Comparison of ENCODE assay signal across 1 cellular context in the genomic region with DNA sequence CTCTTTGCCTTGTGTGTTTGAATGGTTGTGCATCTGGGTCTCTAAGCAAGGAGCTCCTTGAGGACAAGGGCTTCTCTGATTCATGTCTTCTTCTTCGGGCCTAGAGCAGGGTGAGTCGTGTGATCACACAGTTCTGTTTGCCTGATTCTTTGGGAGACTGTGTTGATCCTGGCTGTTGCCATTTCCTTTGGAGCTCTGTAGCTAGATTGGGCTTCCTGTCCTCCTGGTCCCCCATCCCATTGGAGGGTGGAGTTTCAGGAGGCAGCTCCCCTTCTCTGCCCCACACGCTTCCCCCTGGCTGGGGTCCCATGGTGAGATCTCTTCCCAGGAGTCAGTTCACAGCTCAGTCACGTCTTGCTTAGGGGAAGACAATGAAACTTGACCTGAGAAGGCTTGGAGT.
TF ChIP-seq lines count a peak whose summit lies in the region.

No MANE protein-coding gene starts in this region.

TF ChIP-seq in HepG2, 621 proteins besides CTCF, POLR2A, EP300 and RAD21:
- TF ChIP-seq CC2D1A (CRISPR knock-in tag; IDR thresholded peaks at IDR 0.05) (no peak), HNRNPH1 (optimal IDR thresholded peaks at IDR 0.05; ENCODE audit: low read depth, low read length) (no peak), CENPT (CRISPR knock-in tag; IDR thresholded peaks at IDR 0.05; ENCODE audit: low read depth) (no peak), SRSF1 (optimal IDR thresholded peaks at IDR 0.05; ENCODE audit: low read depth, low read length) (no peak), SNAPC2 (CRISPR knock-in tag; IDR thresholded peaks at IDR 0.05) (no peak), ZNF263 (CRISPR knock-in tag; IDR thresholded peaks at IDR 0.05) (no peak), ZNF639 (CRISPR knock-in tag; conservative IDR thresholded peaks at IDR 0.05) (no peak), NR1H2 (CRISPR knock-in tag; IDR thresholded peaks at IDR 0.05; ENCODE audit: borderline replicate concordance, low read depth) (no peak), NBN (conservative IDR thresholded peaks at IDR 0.05) (no peak), HIC2 (CRISPR knock-in tag; IDR thresholded peaks at IDR 0.05; ENCODE audit: low read depth) (no peak), ZNF83 (CRISPR knock-in tag; IDR thresholded peaks at IDR 0.05; ENCODE audit: borderline replicate concordance) (no peak), NFIB (CRISPR knock-in tag; IDR thresholded peaks at IDR 0.05; ENCODE audit: borderline replicate concordance) (no peak), ZNF34 (CRISPR knock-in tag; IDR thresholded peaks at IDR 0.05; ENCODE audit: borderline replicate concordance) (no peak)
- TF ChIP-seq, protein P1, sequence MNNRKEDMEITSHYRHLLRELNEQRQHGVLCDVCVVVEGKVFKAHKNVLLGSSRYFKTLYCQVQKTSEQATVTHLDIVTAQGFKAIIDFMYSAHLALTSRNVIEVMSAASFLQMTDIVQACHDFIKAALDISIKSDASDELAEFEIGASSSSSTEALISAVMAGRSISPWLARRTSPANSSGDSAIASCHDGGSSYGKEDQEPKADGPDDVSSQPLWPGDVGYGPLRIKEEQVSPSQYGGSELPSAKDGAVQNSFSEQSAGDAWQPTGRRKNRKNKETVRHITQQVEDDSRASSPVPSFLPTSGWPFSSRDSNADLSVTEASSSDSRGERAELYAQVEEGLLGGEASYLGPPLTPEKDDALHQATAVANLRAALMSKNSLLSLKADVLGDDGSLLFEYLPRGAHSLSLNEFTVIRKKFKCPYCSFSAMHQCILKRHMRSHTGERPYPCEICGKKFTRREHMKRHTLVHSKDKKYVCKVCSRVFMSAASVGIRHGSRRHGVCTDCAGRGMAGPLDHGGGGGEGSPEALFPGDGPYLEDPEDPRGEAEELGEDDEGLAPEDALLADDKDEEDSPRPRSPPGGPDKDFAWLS (CRISPR knock-in tag; IDR thresholded peaks at IDR 0.05; ENCODE audit: borderline replicate concordance): no peak
- TF ChIP-seq, protein P2, sequence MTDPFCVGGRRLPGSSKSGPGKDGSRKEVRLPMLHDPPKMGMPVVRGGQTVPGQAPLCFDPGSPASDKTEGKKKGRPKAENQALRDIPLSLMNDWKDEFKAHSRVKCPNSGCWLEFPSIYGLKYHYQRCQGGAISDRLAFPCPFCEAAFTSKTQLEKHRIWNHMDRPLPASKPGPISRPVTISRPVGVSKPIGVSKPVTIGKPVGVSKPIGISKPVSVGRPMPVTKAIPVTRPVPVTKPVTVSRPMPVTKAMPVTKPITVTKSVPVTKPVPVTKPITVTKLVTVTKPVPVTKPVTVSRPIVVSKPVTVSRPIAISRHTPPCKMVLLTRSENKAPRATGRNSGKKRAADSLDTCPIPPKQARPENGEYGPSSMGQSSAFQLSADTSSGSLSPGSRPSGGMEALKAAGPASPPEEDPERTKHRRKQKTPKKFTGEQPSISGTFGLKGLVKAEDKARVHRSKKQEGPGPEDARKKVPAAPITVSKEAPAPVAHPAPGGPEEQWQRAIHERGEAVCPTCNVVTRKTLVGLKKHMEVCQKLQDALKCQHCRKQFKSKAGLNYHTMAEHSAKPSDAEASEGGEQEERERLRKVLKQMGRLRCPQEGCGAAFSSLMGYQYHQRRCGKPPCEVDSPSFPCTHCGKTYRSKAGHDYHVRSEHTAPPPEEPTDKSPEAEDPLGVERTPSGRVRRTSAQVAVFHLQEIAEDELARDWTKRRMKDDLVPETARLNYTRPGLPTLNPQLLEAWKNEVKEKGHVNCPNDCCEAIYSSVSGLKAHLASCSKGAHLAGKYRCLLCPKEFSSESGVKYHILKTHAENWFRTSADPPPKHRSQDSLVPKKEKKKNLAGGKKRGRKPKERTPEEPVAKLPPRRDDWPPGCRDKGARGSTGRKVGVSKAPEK (CRISPR knock-in tag; IDR thresholded peaks at IDR 0.05; ENCODE audit: borderline replicate concordance): no peak
- TF ChIP-seq, protein P3, sequence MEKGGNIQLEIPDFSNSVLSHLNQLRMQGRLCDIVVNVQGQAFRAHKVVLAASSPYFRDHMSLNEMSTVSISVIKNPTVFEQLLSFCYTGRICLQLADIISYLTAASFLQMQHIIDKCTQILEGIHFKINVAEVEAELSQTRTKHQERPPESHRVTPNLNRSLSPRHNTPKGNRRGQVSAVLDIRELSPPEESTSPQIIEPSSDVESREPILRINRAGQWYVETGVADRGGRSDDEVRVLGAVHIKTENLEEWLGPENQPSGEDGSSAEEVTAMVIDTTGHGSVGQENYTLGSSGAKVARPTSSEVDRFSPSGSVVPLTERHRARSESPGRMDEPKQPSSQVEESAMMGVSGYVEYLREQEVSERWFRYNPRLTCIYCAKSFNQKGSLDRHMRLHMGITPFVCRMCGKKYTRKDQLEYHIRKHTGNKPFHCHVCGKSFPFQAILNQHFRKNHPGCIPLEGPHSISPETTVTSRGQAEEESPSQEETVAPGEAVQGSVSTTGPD (CRISPR knock-in tag; IDR thresholded peaks at IDR 0.05): no peak
